ENCODE assay signal across 10 cellular contexts in genomic region chr2:86186431-86186830, GRCh38. TPM values are rescaled to one million over a fixed set of nuclear protein-coding genes. Genes with fewer than 3 reads are reported as not detected.
DNase-seq lines count a peak whose midpoint lies in the region; ATAC-seq and TF ChIP-seq lines count a peak whose summit lies in the region.
"Had no signal": no experiment of that assay in that cellular context is flagged by ENCODE, and none has a peak within 500 bp of the region (broad histone marks: within the 10 kb centered on the region; RNA-seq: fewer than 3 reads in every experiment).

No MANE protein-coding gene starts in this region.

- H3K4me1 ChIP-seq in CD4-positive, alpha-beta memory T cell (ENCODE audit: insufficient read depth, low read length), result peaks cover 91% of the 10 kb centered on the region

- no peaks in the 10 kb centered on the region for H3K9me3 ChIP-seq in CD4-positive, alpha-beta memory T cell (ENCODE audit: control insufficient read depth in 1 of 2, low read length in 2 of 2)
- H3K9me3 ChIP-seq: heart right ventricle, transverse colon had no signal

- H3K27me3 Mint-ChIP-seq in CD4-positive, alpha-beta memory T cell, result no peaks in the 10 kb centered on the region
- no peaks in the 10 kb centered on the region for H3K27me3 Mint-ChIP-seq in naive B cell

- H3K4me3 Mint-ChIP-seq in CD4-positive, alpha-beta memory T cell, result peak overlapping the region in 7 of 8 donors; percentile 52 to 85 (median 77)
- peak overlapping the region in 4 of 8 donors; percentile 7 to 78 (median 70) for H3K4me3 Mint-ChIP-seq in naive B cell

- POLR2A ChIA-PET in CD4-positive, alpha-beta memory T cell (lab: Charles Lee; ENCODE audit: partially characterized antibody), result interaction anchor here (1.1 to 4.8 kb wide), 5 partner anchors 10 to 255 kb away, joined by 4 to 94 read pairs (median 7); partner anchors contain the start of genes IMMT, KDM3A, MRPL35 and POLR1A

- peaks cover 53 to 87% (median 67%) of the 10 kb centered on the region in 4 donors for H3K4me1 Mint-ChIP-seq in CD4-positive, alpha-beta memory T cell
- peaks cover 41 to 73% (median 59%) of the 10 kb centered on the region in 3 donors for H3K4me1 Mint-ChIP-seq in naive B cell

- H3K27ac ChIP-seq in CD4-positive, alpha-beta memory T cell (ENCODE audit: low read depth, low read length), result peak overlapping the region; percentile 54
- H3K27ac ChIP-seq in VCaP, result peak overlapping the region; percentile 79

- H3K36me3 ChIP-seq in CD4-positive, alpha-beta memory T cell (ENCODE audit: insufficient read depth, low read length), result no peaks in the 10 kb centered on the region
- H3K36me3 ChIP-seq: transverse colon had no signal

- H3K36me3 Mint-ChIP-seq in CD4-positive, alpha-beta memory T cell, result peaks cover 10 to 13% of the 10 kb centered on the region in 2 donors
- H3K36me3 Mint-ChIP-seq in naive B cell, result no peaks in the 10 kb centered on the region

- no peak for TF ChIP-seq CTCF in VCaP (conservative IDR thresholded peaks at IDR 0.05)

- no peak for DNase-seq in CD4-positive, alpha-beta memory T cell
- DNase-seq in naive B cell (no peak), SKM-1 (lab: John Stamatoyannopoulos, UW; ENCODE audit: unreplicated experiment) (no peak)
- no peak for DNase-seq in effector CD4-positive, alpha-beta T cell
- DNase-seq: heart right ventricle, NCI-H1694 treated with DMSO at 0.1 percent for 48 hours, transverse colon had no signal

- intact Hi-C loops in CD4-positive, alpha-beta memory T cell (cut with micrococcal nuclease), result no loop called here

- H3K27me3 ChIP-seq in CD4-positive, alpha-beta memory T cell (ENCODE audit: insufficient read depth, low read length), result no peaks in the 10 kb centered on the region
- H3K27me3 ChIP-seq: heart right ventricle, transverse colon had no signal

- H3K27ac Mint-ChIP-seq in CD4-positive, alpha-beta memory T cell, result peak overlapping the region; percentile 82 to 98 (median 92)
- H3K27ac Mint-ChIP-seq in naive B cell, result peak overlapping the region in 5 of 6 donors; percentile 68 to 95 (median 92)

- CTCF ChIA-PET in CD4-positive, alpha-beta memory T cell (lab: Charles Lee; ENCODE audit: partially characterized antibody), result interaction anchor here (1.3 to 2.7 kb wide), 3 partner anchors 8 to 186 kb away, joined by 3 to 14 read pairs (median 5); partner anchors contain the start of gene IMMT

- H3K9me3 Mint-ChIP-seq in CD4-positive, alpha-beta memory T cell, result no peaks in the 10 kb centered on the region
- H3K9me3 Mint-ChIP-seq in naive B cell, result no peaks in the 10 kb centered on the region

- ATAC-seq in GM21367 (IDR thresholded peaks at IDR 0.05; ENCODE audit: unreplicated experiment), result peak; percentile 11
- ATAC-seq in naive B cell (ENCODE audit: low read depth in 2 of 2), result no peak
- ATAC-seq in GM18873 (IDR thresholded peaks at IDR 0.05; ENCODE audit: low FRiP score, unreplicated experiment), result no peak

- H3K4me3 ChIP-seq in CD4-positive, alpha-beta memory T cell (ENCODE audit: low read length in 2 of 2), result no peak overlapping the region
- H3K4me3 ChIP-seq: heart right ventricle, transverse colon had no signal

RNA-seq across cellular contexts. Expression of gene IMMT, which starts 8.8 kb away (rescaled TPM):
- total RNA-seq in CD4-positive, alpha-beta memory T cell, result 10 to 100 TPM; 77.2 to 82.7 TPM
- 10 to 100 TPM; 49.8 to 78.9 TPM for polyA plus RNA-seq in CD4-positive, alpha-beta memory T cell
- 10 to 100 TPM; 30.3 to 53.9 (median 39.9) TPM for polyA plus RNA-seq in naive B cell (ENCODE audit: low read depth in 6 of 6)

RNA-seq across cellular contexts. Expression of gene MRPL35, which starts 12.8 kb away (rescaled TPM):
- total RNA-seq in CD4-positive, alpha-beta memory T cell, result 10 to 100 TPM; 24.1 to 26.1 TPM
- polyA plus RNA-seq in CD4-positive, alpha-beta memory T cell, result 10 to 100 TPM; 30.9 to 39.6 TPM
- polyA plus RNA-seq in naive B cell (ENCODE audit: low read depth in 6 of 6), result 10 to 100 TPM; 13.6 to 34.5 (median 29.2) TPM
